8 cellular contexts compared by ENCODE assay signal in genomic region chr7:76294344-76295024, GRCh38.
DNase-seq lines count a peak whose midpoint lies in the region; ATAC-seq lines count a peak whose summit lies in the region.

No MANE protein-coding gene starts in this region.

- H3K36me3 Mint-ChIP-seq in stimulated activated naive B cell treated with anti-CD40 and anti-IgM and Interleukin-4, amounts not matched to agents 10 μg/mL and 1 μg/mL and 100 μg/mL, for 72 hours, result no peaks in the 10 kb centered on the region

- H3K27ac Mint-ChIP-seq in stimulated activated naive B cell treated with anti-CD40 and anti-IgM and Interleukin-4, amounts not matched to agents 10 μg/mL and 1 μg/mL and 100 μg/mL, for 72 hours, result no peak overlapping the region

- peaks cover 6 to 17% of the 10 kb centered on the region in 2 donors for H3K27me3 Mint-ChIP-seq in stimulated activated naive B cell treated with anti-CD40 and anti-IgM and Interleukin-4, amounts not matched to agents 10 μg/mL and 1 μg/mL and 100 μg/mL, for 72 hours

- peak; percentile 55 to 75 for ATAC-seq in stimulated activated naive B cell treated with anti-CD40 and anti-IgM and Interleukin-4, amounts not matched to agents 10 μg/mL and 1 μg/mL and 100 μg/mL, for 72 hours (replicated peaks)

- no peaks in the 10 kb centered on the region for H3K9me3 Mint-ChIP-seq in stimulated activated naive B cell treated with anti-CD40 and anti-IgM and Interleukin-4, amounts not matched to agents 10 μg/mL and 1 μg/mL and 100 μg/mL, for 72 hours

- peak overlapping the region; percentile 100 for H3K27ac ChIP-seq in cingulate gyrus (ENCODE audit: low read depth, low read length)

- peaks cover 11 to 26% of the 10 kb centered on the region in 2 donors for H3K4me1 Mint-ChIP-seq in stimulated activated naive B cell treated with anti-CD40 and anti-IgM and Interleukin-4, amounts not matched to agents 10 μg/mL and 1 μg/mL and 100 μg/mL, for 72 hours

- DNase-seq in C1 segment of cervical spinal cord (lab: John Stamatoyannopoulos, UW) (peak in 13 of 14 donors; percentile 59 to 98 (median 95)), HS-27A (ENCODE audit: low read depth) (peak; percentile 89), NOMO-1 treated with DMSO at 0.1 percent for 48 hours (lab: John Stamatoyannopoulos, UW; ENCODE audit: unreplicated experiment) (peak; percentile 43), left kidney (ENCODE audit: low read depth, low spot score) (peak; percentile 97)
- peak; percentile 58 for DNase-seq in stimulated activated naive B cell treated with anti-CD40 and anti-IgM and Interleukin-4, amounts not matched to agents 10 μg/mL and 1 μg/mL and 100 μg/mL, for 72 hours
- no peak for DNase-seq in activated CD4-positive, alpha-beta T cell treated with anti-CD3 and anti-CD28 coated beads for 1 hour
- no peak for DNase-seq in stimulated activated CD4-positive, alpha-beta T cell treated with anti-CD3 and anti-CD28 coated beads, Interleukin-4, amount 100 ng/mL, for 1 hour

- H3K4me3 Mint-ChIP-seq in stimulated activated naive B cell treated with anti-CD40 and anti-IgM and Interleukin-4, amounts not matched to agents 10 μg/mL and 1 μg/mL and 100 μg/mL, for 72 hours, result peak overlapping the region in 1 of 2 donors; percentile 41

Comparison
In these comparisons a context has a peak if more than half of its experiments do, and no peak if none do; other contexts are left out.
1. DNase-seq: peak in C1 segment of cervical spinal cord (13 of 14), HS-27A (single experiment), NOMO-1 treated with DMSO at 0.1 percent for 48 hours (single experiment), left kidney (single experiment) and stimulated activated naive B cell treated with anti-CD40 and anti-IgM and Interleukin-4, amounts not matched to agents 10 μg/mL and 1 μg/mL and 100 μg/mL, for 72 hours (single experiment); none in activated CD4-positive, alpha-beta T cell treated with anti-CD3 and anti-CD28 coated beads for 1 hour (single experiment) and stimulated activated CD4-positive, alpha-beta T cell treated with anti-CD3 and anti-CD28 coated beads, Interleukin-4, amount 100 ng/mL, for 1 hour (single experiment).